Comparison of ENCODE assay signal across 9 cellular contexts in the genomic region with DNA sequence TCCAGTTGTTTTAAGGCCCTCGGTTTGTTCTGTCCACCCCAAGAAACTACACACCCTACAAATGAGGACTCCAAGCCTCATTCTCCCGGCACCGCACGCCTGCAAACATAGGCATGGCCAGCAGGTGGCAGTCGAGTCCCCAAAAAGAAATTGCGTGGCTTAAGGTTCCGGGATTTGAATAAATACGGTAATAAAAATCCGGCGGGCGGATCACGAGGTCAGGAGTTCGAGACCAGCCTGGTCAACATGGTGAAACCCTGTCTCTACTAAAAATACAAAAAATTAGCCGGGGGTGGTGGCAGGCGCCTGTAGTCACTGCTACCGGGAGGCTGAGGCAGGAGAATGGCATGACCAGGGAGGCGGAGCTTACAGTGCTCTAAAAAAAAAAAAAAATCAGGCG. TPM values are rescaled to one million over a fixed set of nuclear protein-coding genes. Genes with fewer than 3 reads are reported as not detected.
DNase-seq lines count a peak whose midpoint lies in the region; ATAC-seq and TF ChIP-seq lines count a peak whose summit lies in the region.
"Had no signal": no experiment of that assay in that cellular context is flagged by ENCODE, and none has a peak within 500 bp of the region (broad histone marks: within the 10 kb centered on the region; RNA-seq: fewer than 3 reads in every experiment).

No MANE protein-coding gene starts in this region.

- POLR2A ChIA-PET in GM10248 (lab: Yijun Ruan, JAX): no interaction called here

- WGBS in gastroesophageal sphincter (ENCODE audit: low coverage in 1 of 2), 2 donors: 8 to 11% methylated on average over 10 to 18 of the region's 18 CpGs

- H3K27ac ChIP-seq in gastroesophageal sphincter: no peak overlapping the region
- no peak overlapping the region for H3K27ac ChIP-seq in uterus

- peak; percentile 70 for ATAC-seq in HG03135 (IDR thresholded peaks at IDR 0.05; ENCODE audit: unreplicated experiment)
- peak; percentile 45 for ATAC-seq in gastroesophageal sphincter
- no peak for ATAC-seq in HG02970 (IDR thresholded peaks at IDR 0.05; ENCODE audit: low FRiP score, unreplicated experiment)

- TF ChIP-seq CTCF in GM10248 (IDR thresholded peaks at IDR 0.05; ENCODE audit: control extremely low read depth, extremely low read depth, low read depth, missing control alignments) (peak; percentile 95), gastroesophageal sphincter (IDR thresholded peaks at IDR 0.05) (peak; percentile 57 to 83 (median 70)), uterus (IDR thresholded peaks at IDR 0.05) (peak; percentile 23 to 54 (median 36))

- H3K36me3 ChIP-seq in gastroesophageal sphincter (no peaks in the 10 kb centered on the region), uterus (no peaks in the 10 kb centered on the region)

- no peaks in the 10 kb centered on the region for H3K9me3 ChIP-seq in gastroesophageal sphincter
- H3K9me3 ChIP-seq in uterus: no peaks in the 10 kb centered on the region

- in situ Hi-C loops in SK-MEL-5 (cut with HindIII; ENCODE audit: low pct_unique_long_range_greater_than_20kb, low sequenced_read_pairs): no loop called here

- no peak for TF ChIP-seq EP300 in gastroesophageal sphincter (IDR thresholded peaks at IDR 0.05)

- intact Hi-C loops in posterior vena cava (cut with DNase I) (no loop called here), uterus (cut with DNase I; ENCODE audit: low total_unique reads) (no loop called here)

- peaks cover 0 to 15% (median 10%) of the 10 kb centered on the region in 3 donors for H3K4me1 ChIP-seq in gastroesophageal sphincter
- no peaks in the 10 kb centered on the region for H3K4me1 ChIP-seq in uterus

- CTCF ChIA-PET in GM10248 (lab: Yijun Ruan, JAX): no interaction called here

- H3K27me3 ChIP-seq in gastroesophageal sphincter (peaks cover 23% of the 10 kb centered on the region), uterus (no peaks in the 10 kb centered on the region)

- DNase-seq in GM10248 (ENCODE audit: extremely low spot score): peak; percentile 77
- peak; percentile 69 for DNase-seq in SK-MEL-5 (ENCODE audit: low read depth, low spot score)
- DNase-seq in activated T-helper 9 cell treated with anti-CD3 and anti-CD28 coated beads, Interleukin-2, amount 50 U/mL, for 16 hours (ENCODE audit: low read depth): peak; percentile 66
- DNase-seq in posterior vena cava (ENCODE audit: low spot score): peak; percentile 90
- DNase-seq in uterus: peak; percentile 22 to 25

- TF ChIP-seq POLR2A in gastroesophageal sphincter (IDR thresholded peaks at IDR 0.05): no peak
- no peak for TF ChIP-seq POLR2A in uterus (IDR thresholded peaks at IDR 0.05)

- H3K4me3 ChIP-seq in gastroesophageal sphincter (no peak overlapping the region), uterus (no peak overlapping the region)

RNA-seq across cellular contexts. Expression of gene CSF2RA, which starts 21.8 kb away (rescaled TPM):
- 2.4 and 4.5 TPM in 2 replicates for total RNA-seq in SK-MEL-5 (2014; rRNA removed; shearing (Covaris generic))
- polyA plus RNA-seq in SK-MEL-5 (2015; cell fraction: cytosol; rRNA removed): 3.3 and 3.4 TPM in 2 replicates
- 4.6 and 6.9 TPM in 2 replicates for polyA plus RNA-seq in SK-MEL-5 (2015; cell fraction: nucleus; rRNA removed)
- total RNA-seq in gastroesophageal sphincter (10 to 100 TPM in 1 of 4 donors, 1 to 10 TPM in 3; 1.3 to 10.3 (median 7.7) TPM), posterior vena cava (10 to 100 TPM in 1 of 2 donors, 1 to 10 TPM in 1; 4.9 to 13.1 TPM), uterus (1 to 10 TPM in 2 of 4 donors, under 1 TPM in 1, not detected in 1; 0.59 to 7.0 (median 3.1) TPM)

RNA-seq across cellular contexts. Expression of gene CRLF2, which starts 34.4 kb away (rescaled TPM):
- 1.0 and 1.1 TPM in 2 replicates for total RNA-seq in SK-MEL-5 (2014; rRNA removed; shearing (Covaris generic))
- polyA plus RNA-seq in SK-MEL-5 (2015; cell fraction: cytosol; rRNA removed): 0.56 and 0.87 TPM in 2 replicates
- polyA plus RNA-seq in SK-MEL-5 (2015; cell fraction: nucleus; rRNA removed): 0.23 TPM in 1 of 2 replicates, not detected in the other
- total RNA-seq in gastroesophageal sphincter (1 to 10 TPM in 2 of 4 donors, under 1 TPM in 1, not detected in 1; 0.93 to 2.3 (median 2.0) TPM), posterior vena cava (1 to 10 TPM in 1 of 2 donors, under 1 TPM in 1; 0.33 to 1.1 TPM), uterus (not detected)
- total RNA-seq: frontal cortex had no signal

Comparison
In these comparisons a context has a peak if more than half of its experiments do, and no peak if none do; other contexts are left out.
1. DNase-seq: peak in every context shown above with its lines; median percentile 90 in posterior vena cava; 77 in GM10248; 69 in SK-MEL-5; 66 in activated T-helper 9 cell treated with anti-CD3 and anti-CD28 coated beads, Interleukin-2, amount 50 U/mL, for 16 hours; 24 in uterus.
2. CTCF ChIP-seq: peak in every context shown above with its lines; median percentile 95 in GM10248; 70 in gastroesophageal sphincter; 36 in uterus.